Comparison of ENCODE assay signal across 24 cellular contexts in the genomic region with DNA sequence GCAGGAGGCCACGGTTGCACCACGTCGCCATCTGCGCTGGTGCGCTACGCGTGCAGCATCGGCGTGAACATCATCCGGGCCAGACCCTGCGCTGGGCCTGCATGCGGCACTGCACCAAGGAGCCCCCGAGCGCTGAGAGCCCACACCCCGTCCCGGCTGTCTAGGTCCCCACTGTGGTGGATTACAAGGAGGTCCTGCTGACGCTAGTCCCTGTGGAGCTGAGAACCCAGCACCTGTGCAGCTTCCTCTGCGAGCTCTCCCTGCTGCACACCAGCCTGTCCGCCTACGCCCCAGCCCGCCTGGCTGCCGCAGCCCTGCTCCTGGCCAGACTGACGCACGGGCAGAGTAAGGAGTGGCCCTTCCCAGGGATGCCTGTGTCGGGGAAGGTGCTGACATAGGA. TPM values are rescaled to one million over a fixed set of nuclear protein-coding genes. Genes with fewer than 3 reads are reported as not detected.
"Had no signal": no experiment of that assay in that cellular context is flagged by ENCODE, and none has a peak within 500 bp of the region (broad histone marks: within the 10 kb centered on the region; RNA-seq: fewer than 3 reads in every experiment).

No MANE protein-coding gene starts in this region.

- H3K27ac Mint-ChIP-seq: naive B cell; nephron; stimulated activated memory B cell treated with anti-CD40 and anti-IgM and Interleukin-4, amounts not matched to agents 10 μg/mL and 1 μg/mL and 100 μg/mL, for 72 hours; stimulated activated naive CD8-positive, alpha-beta T cell treated with anti-CD3 and anti-CD28 coated beads, Interleukin-15, Interleukin-2, amounts not matched to agents 100 ng/mL and 50 ng/mL, for 24 hours had no signal

- H3K9ac ChIP-seq: parathyroid adenoma had no signal

- H3K4me1 ChIP-seq: parathyroid adenoma, prostate gland, spleen, tibial artery had no signal

- H3K4me3 Mint-ChIP-seq: naive B cell; nephron; stimulated activated memory B cell treated with anti-CD40 and anti-IgM and Interleukin-4, amounts not matched to agents 10 μg/mL and 1 μg/mL and 100 μg/mL, for 72 hours; stimulated activated naive CD8-positive, alpha-beta T cell treated with anti-CD3 and anti-CD28 coated beads, Interleukin-15, Interleukin-2, amounts not matched to agents 100 ng/mL and 50 ng/mL, for 24 hours had no signal

- H3K9me3 ChIP-seq: prostate gland, spleen, tibial artery had no signal

- H3K4me1 Mint-ChIP-seq: naive B cell; nephron; stimulated activated memory B cell treated with anti-CD40 and anti-IgM and Interleukin-4, amounts not matched to agents 10 μg/mL and 1 μg/mL and 100 μg/mL, for 72 hours had no signal

- H3K4me3 ChIP-seq: dorsolateral prefrontal cortex, lung, prostate gland, spleen, tibial artery had no signal

- H3K9me3 Mint-ChIP-seq: naive B cell; nephron; stimulated activated memory B cell treated with anti-CD40 and anti-IgM and Interleukin-4, amounts not matched to agents 10 μg/mL and 1 μg/mL and 100 μg/mL, for 72 hours; stimulated activated naive CD8-positive, alpha-beta T cell treated with anti-CD3 and anti-CD28 coated beads, Interleukin-15, Interleukin-2, amounts not matched to agents 100 ng/mL and 50 ng/mL, for 24 hours had no signal

- DNase-seq: cortex of kidney; dorsolateral prefrontal cortex; effector CD8-positive, alpha-beta T cell; foreskin melanocyte; head of caudate nucleus; hippocampal formation; left colon; left ventricle myocardium superior; mesenchymal stem cell; midbrain; naive B cell; spleen; stimulated activated CD4-positive, alpha-beta T cell treated with anti-CD3 and anti-CD28 coated beads, Interleukin-15, amount 100 ng/mL, for 24 hours; stimulated activated CD4-positive, alpha-beta T cell treated with anti-CD3 and anti-CD28 coated beads, Interleukin-1b, Interleukin-23, amount 100 ng/mL, for 48 hours; stimulated activated CD4-positive, alpha-beta T cell treated with anti-CD3 and anti-CD28 coated beads, Interleukin-4, amount 100 ng/mL, for 24 hours; tibial artery had no signal

- ATAC-seq: left colon; left ventricle myocardium superior; sciatic nerve; stimulated activated memory B cell treated with anti-CD40 and anti-IgM and Interleukin-4, amounts not matched to agents 10 μg/mL and 1 μg/mL and 100 μg/mL, for 72 hours had no signal

- H3K27ac ChIP-seq: dorsolateral prefrontal cortex, parathyroid adenoma, prostate gland, spleen, tibial artery had no signal

- H3K79me2 ChIP-seq: parathyroid adenoma had no signal

- H3K27me3 ChIP-seq: dorsolateral prefrontal cortex, spleen, tibial artery had no signal

- H3K27me3 Mint-ChIP-seq: naive B cell; stimulated activated memory B cell treated with anti-CD40 and anti-IgM and Interleukin-4, amounts not matched to agents 10 μg/mL and 1 μg/mL and 100 μg/mL, for 72 hours; stimulated activated naive CD8-positive, alpha-beta T cell treated with anti-CD3 and anti-CD28 coated beads, Interleukin-15, Interleukin-2, amounts not matched to agents 100 ng/mL and 50 ng/mL, for 24 hours had no signal

- H2AFZ ChIP-seq: parathyroid adenoma had no signal

RNA-seq across cellular contexts. Expression of a gene that starts 22.0 kb away (rescaled TPM):
- total RNA-seq: left colon, ureter had no signal
